39 cellular contexts compared by ENCODE assay signal in the genomic region with DNA sequence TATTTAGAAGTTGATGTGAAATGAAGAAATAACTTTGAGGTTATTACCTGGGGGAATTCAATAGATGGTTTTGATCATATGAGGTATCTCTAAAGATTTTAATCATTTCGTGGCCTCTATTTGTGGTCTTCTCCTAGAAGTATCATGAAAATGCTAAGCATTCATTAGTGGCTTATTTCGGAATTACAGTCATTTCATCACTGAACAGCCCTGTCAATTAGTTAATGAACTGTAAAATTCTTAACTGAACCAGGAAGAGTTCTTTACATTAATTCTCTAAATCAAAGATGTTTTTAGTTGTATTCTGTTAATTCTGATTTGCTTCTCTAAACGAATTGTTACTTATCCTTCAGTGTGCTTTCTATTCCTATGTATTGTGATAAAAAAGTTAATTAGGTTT.
"Had no signal": no experiment of that assay in that cellular context is flagged by ENCODE, and none has a peak within 500 bp of the region (broad histone marks: within the 10 kb centered on the region; RNA-seq: fewer than 3 reads in every experiment).

No MANE protein-coding gene starts in this region.

- H3K36me3 Mint-ChIP-seq: activated naive CD4-positive, alpha-beta T cell treated with anti-CD3 and anti-CD28 coated beads, Interleukin-2, amount 10 ng/mL, durations not matched to agents 7 days and 5 days; activated naive CD4-positive, alpha-beta T cell treated with anti-CD3 and anti-CD28 coated beads, Interleukin-2, amount 50 U/mL, for 24 hours; activated naive CD4-positive, alpha-beta T cell treated with anti-CD3 and anti-CD28 coated beads, Interleukin-2, amount 50 U/mL, for 72 hours; activated naive CD8-positive, alpha-beta T cell; activated naive CD8-positive, alpha-beta T cell treated with anti-CD3 and anti-CD28 coated beads for 36 hours; activated naive CD8-positive, alpha-beta T cell treated with anti-CD3 and anti-CD28 coated beads, Interleukin-2, amount 10 ng/mL, durations not matched to agents 7 days and 5 days; brain had no signal

- H3K27ac Mint-ChIP-seq: activated naive CD4-positive, alpha-beta T cell treated with anti-CD3 and anti-CD28 coated beads for 36 hours; activated naive CD4-positive, alpha-beta T cell treated with anti-CD3 and anti-CD28 coated beads, Interleukin-2, amount 10 ng/mL, durations not matched to agents 7 days and 5 days; activated naive CD4-positive, alpha-beta T cell treated with anti-CD3 and anti-CD28 coated beads, Interleukin-2, amount 50 U/mL, for 24 hours; activated naive CD4-positive, alpha-beta T cell treated with anti-CD3 and anti-CD28 coated beads, Interleukin-2, amount 50 U/mL, for 72 hours; activated naive CD8-positive, alpha-beta T cell; activated naive CD8-positive, alpha-beta T cell treated with anti-CD3 and anti-CD28 coated beads for 36 hours; activated naive CD8-positive, alpha-beta T cell treated with anti-CD3 and anti-CD28 coated beads, Interleukin-2, amount 10 ng/mL, durations not matched to agents 7 days and 5 days; activated naive CD8-positive, alpha-beta T cell treated with anti-CD3 and anti-CD28 coated beads, Interleukin-2, amount 50 U/mL, for 24 hours; activated T-cell treated with anti-CD3 and anti-CD28 coated beads, Interleukin-2, amount 50 U/mL, for 24 hours; activated T-cell treated with anti-CD3 and anti-CD28 coated beads, Interleukin-2, amount 50 U/mL, for 72 hours; activated T-helper 1 cell treated with anti-CD3 and anti-CD28 coated beads, Interleukin-12 subunit alpha, Interleukin-12 subunit beta, Interleukin-2, Interleukin-4 antibody, amounts not matched to agents 30 ng/mL and 10 ng/mL and 1 ng/mL, durations not matched to agents 14 hours and 24 hours and 36 hours; activated T-helper 17 cell treated with anti-CD3 and anti-CD28 coated beads, Interleukin-2, amount 50 U/mL, for 72 hours; activated T-helper 2 cell treated with anti-CD3 and anti-CD28 coated beads, Interferon-gamma antibody, Interleukin-2, Interleukin-4, amounts not matched to agents 10 μg/mL and 5 μg/mL and 100 μg/mL, durations not matched to agents 14 hours and 24 hours and 36 hours; brain had no signal

- H3K4me3 Mint-ChIP-seq: activated naive CD4-positive, alpha-beta T cell treated with anti-CD3 and anti-CD28 coated beads for 36 hours; activated naive CD4-positive, alpha-beta T cell treated with anti-CD3 and anti-CD28 coated beads, Interleukin-2, amount 10 ng/mL, durations not matched to agents 7 days and 5 days; activated naive CD4-positive, alpha-beta T cell treated with anti-CD3 and anti-CD28 coated beads, Interleukin-2, amount 50 U/mL, for 24 hours; activated naive CD8-positive, alpha-beta T cell; activated naive CD8-positive, alpha-beta T cell treated with anti-CD3 and anti-CD28 coated beads for 36 hours; activated naive CD8-positive, alpha-beta T cell treated with anti-CD3 and anti-CD28 coated beads, Interleukin-2, amount 10 ng/mL, durations not matched to agents 7 days and 5 days; activated naive CD8-positive, alpha-beta T cell treated with anti-CD3 and anti-CD28 coated beads, Interleukin-2, amount 50 U/mL, for 24 hours; activated T-cell treated with anti-CD3 and anti-CD28 coated beads, Interleukin-2, amount 50 U/mL, for 24 hours; activated T-cell treated with anti-CD3 and anti-CD28 coated beads, Interleukin-2, amount 50 U/mL, for 4 hours; activated T-cell treated with anti-CD3 and anti-CD28 coated beads, Interleukin-2, amount 50 U/mL, for 72 hours; activated T-helper 1 cell treated with anti-CD3 and anti-CD28 coated beads, Interleukin-12 subunit alpha, Interleukin-12 subunit beta, Interleukin-2, Interleukin-4 antibody, amounts not matched to agents 30 ng/mL and 10 ng/mL and 1 ng/mL, durations not matched to agents 14 hours and 24 hours and 36 hours; activated T-helper 17 cell treated with anti-CD3 and anti-CD28 coated beads, Interleukin-2, amount 50 U/mL, for 72 hours; brain; central memory CD8-positive, alpha-beta T cell had no signal

- H3K36me3 ChIP-seq: adrenal gland, ascending aorta, brain microvascular endothelial cell, breast epithelium, cardiac muscle cell had no signal

- DNase-seq: activated effector memory CD4-positive, alpha-beta T cell treated with anti-CD3 and anti-CD28 coated beads, Interleukin-2, amount 50 U/mL, for 16 hours; activated effector memory CD4-positive, alpha-beta T cell treated with Interleukin-2 at 50 U/mL for 16 hours; activated gamma-delta T cell; activated gamma-delta T cell treated with Interleukin-2 at 50 U/mL for 16 hours; activated naive CD4-positive, alpha-beta T cell; activated naive CD4-positive, alpha-beta T cell treated with anti-CD3 and anti-CD28 coated beads for 36 hours; activated naive CD4-positive, alpha-beta T cell treated with anti-CD3 and anti-CD28 coated beads, Interleukin-2, amount 10 ng/mL, durations not matched to agents 7 days and 5 days; activated naive CD4-positive, alpha-beta T cell treated with anti-CD3 and anti-CD28 coated beads, Interleukin-2, amount 50 U/mL, for 16 hours; activated naive CD4-positive, alpha-beta T cell treated with Interleukin-2 at 50 U/mL for 16 hours; activated naive CD8-positive, alpha-beta T cell treated with anti-CD3 and anti-CD28 coated beads for 36 hours; activated naive CD8-positive, alpha-beta T cell treated with anti-CD3 and anti-CD28 coated beads, Interleukin-2, amount 10 ng/mL, durations not matched to agents 7 days and 5 days; activated naive CD8-positive, alpha-beta T cell treated with anti-CD3 and anti-CD28 coated beads, Interleukin-2, amount 50 U/mL, for 24 hours; activated T-cell treated with anti-CD3 and anti-CD28 coated beads, Interleukin-2, amount 50 U/mL, for 24 hours; activated T-cell treated with anti-CD3 and anti-CD28 coated beads, Interleukin-2, amount 50 U/mL, for 4 hours; activated T-cell treated with anti-CD3 and anti-CD28 coated beads, Interleukin-2, amount 50 U/mL, for 48 hours; activated T-cell treated with anti-CD3 and anti-CD28 coated beads, Interleukin-2, amount 50 U/mL, for 72 hours; adrenal gland; amniotic stem cell; amygdala; anterior cingulate cortex; aorta; body of pancreas; brain microvascular endothelial cell; caudate nucleus; central memory CD4-positive, alpha-beta T cell; cerebellar nuclear complex had no signal

- ATAC-seq: activated naive CD4-positive, alpha-beta T cell treated with anti-CD3 and anti-CD28 coated beads, Interleukin-2, amount 50 U/mL, for 72 hours; activated naive CD8-positive, alpha-beta T cell treated with anti-CD3 and anti-CD28 coated beads, Interleukin-2, amount 50 U/mL, for 24 hours; activated T-cell treated with anti-CD3 and anti-CD28 coated beads, Interleukin-2, amount 50 U/mL, for 4 hours; activated T-cell treated with anti-CD3 and anti-CD28 coated beads, Interleukin-2, amount 50 U/mL, for 72 hours; activated T-helper 17 cell treated with anti-CD3 and anti-CD28 coated beads, Interleukin-2, amount 50 U/mL, for 72 hours; body of pancreas had no signal

- H3K4me1 Mint-ChIP-seq: activated naive CD4-positive, alpha-beta T cell treated with anti-CD3 and anti-CD28 coated beads, Interleukin-2, amount 10 ng/mL, durations not matched to agents 7 days and 5 days; activated naive CD4-positive, alpha-beta T cell treated with anti-CD3 and anti-CD28 coated beads, Interleukin-2, amount 50 U/mL, for 24 hours; activated naive CD8-positive, alpha-beta T cell treated with anti-CD3 and anti-CD28 coated beads for 36 hours; activated naive CD8-positive, alpha-beta T cell treated with anti-CD3 and anti-CD28 coated beads, Interleukin-2, amount 10 ng/mL, durations not matched to agents 7 days and 5 days; activated naive CD8-positive, alpha-beta T cell treated with anti-CD3 and anti-CD28 coated beads, Interleukin-2, amount 50 U/mL, for 24 hours; activated T-helper 17 cell treated with anti-CD3 and anti-CD28 coated beads, Interleukin-2, amount 50 U/mL, for 72 hours; brain; central memory CD8-positive, alpha-beta T cell had no signal

- H3K9me3 Mint-ChIP-seq: activated naive CD4-positive, alpha-beta T cell treated with anti-CD3 and anti-CD28 coated beads for 36 hours; activated naive CD4-positive, alpha-beta T cell treated with anti-CD3 and anti-CD28 coated beads, Interleukin-2, amount 10 ng/mL, durations not matched to agents 7 days and 5 days; activated naive CD4-positive, alpha-beta T cell treated with anti-CD3 and anti-CD28 coated beads, Interleukin-2, amount 50 U/mL, for 24 hours; activated naive CD8-positive, alpha-beta T cell treated with anti-CD3 and anti-CD28 coated beads for 36 hours; activated naive CD8-positive, alpha-beta T cell treated with anti-CD3 and anti-CD28 coated beads, Interleukin-2, amount 10 ng/mL, durations not matched to agents 7 days and 5 days; activated naive CD8-positive, alpha-beta T cell treated with anti-CD3 and anti-CD28 coated beads, Interleukin-2, amount 50 U/mL, for 24 hours; activated T-cell treated with anti-CD3 and anti-CD28 coated beads, Interleukin-2, amount 50 U/mL, for 24 hours; activated T-cell treated with anti-CD3 and anti-CD28 coated beads, Interleukin-2, amount 50 U/mL, for 4 hours; activated T-helper 1 cell treated with anti-CD3 and anti-CD28 coated beads, Interleukin-12 subunit alpha, Interleukin-12 subunit beta, Interleukin-2, Interleukin-4 antibody, amounts not matched to agents 30 ng/mL and 10 ng/mL and 1 ng/mL, durations not matched to agents 14 hours and 24 hours and 36 hours; activated T-helper 17 cell treated with anti-CD3 and anti-CD28 coated beads, Interleukin-2, amount 50 U/mL, for 72 hours; activated T-helper 2 cell treated with anti-CD3 and anti-CD28 coated beads, Interferon-gamma antibody, Interleukin-2, Interleukin-4, amounts not matched to agents 10 μg/mL and 5 μg/mL and 100 μg/mL, durations not matched to agents 14 hours and 24 hours and 36 hours; brain; central memory CD8-positive, alpha-beta T cell had no signal

- H3K9me3 ChIP-seq: adrenal gland, ascending aorta, body of pancreas, breast epithelium had no signal

- H3K4me1 ChIP-seq: adrenal gland, ascending aorta, body of pancreas, breast epithelium had no signal

- H3K27me3 Mint-ChIP-seq: activated naive CD4-positive, alpha-beta T cell treated with anti-CD3 and anti-CD28 coated beads, Interleukin-2, amount 10 ng/mL, durations not matched to agents 7 days and 5 days; activated naive CD8-positive, alpha-beta T cell treated with anti-CD3 and anti-CD28 coated beads for 36 hours; activated naive CD8-positive, alpha-beta T cell treated with anti-CD3 and anti-CD28 coated beads, Interleukin-2, amount 10 ng/mL, durations not matched to agents 7 days and 5 days; activated naive CD8-positive, alpha-beta T cell treated with anti-CD3 and anti-CD28 coated beads, Interleukin-2, amount 50 U/mL, for 24 hours; activated T-cell treated with anti-CD3 and anti-CD28 coated beads, Interleukin-2, amount 50 U/mL, for 24 hours; activated T-helper 17 cell treated with anti-CD3 and anti-CD28 coated beads, Interleukin-2, amount 50 U/mL, for 72 hours; central memory CD8-positive, alpha-beta T cell had no signal

- H3K27me3 ChIP-seq: adrenal gland, ascending aorta, body of pancreas, brain microvascular endothelial cell, breast epithelium, cardiac muscle cell had no signal

- FAIRE-seq: astrocyte, bronchial epithelial cell had no signal

- H3K27ac ChIP-seq: adrenal gland, ascending aorta, body of pancreas, brain microvascular endothelial cell, breast epithelium, cardiac muscle cell had no signal

- H3K4me3 ChIP-seq: adrenal gland, ascending aorta, body of pancreas, breast epithelium, cardiac muscle cell had no signal
